ENCODE assay signal across 1 cellular context in the genomic region with DNA sequence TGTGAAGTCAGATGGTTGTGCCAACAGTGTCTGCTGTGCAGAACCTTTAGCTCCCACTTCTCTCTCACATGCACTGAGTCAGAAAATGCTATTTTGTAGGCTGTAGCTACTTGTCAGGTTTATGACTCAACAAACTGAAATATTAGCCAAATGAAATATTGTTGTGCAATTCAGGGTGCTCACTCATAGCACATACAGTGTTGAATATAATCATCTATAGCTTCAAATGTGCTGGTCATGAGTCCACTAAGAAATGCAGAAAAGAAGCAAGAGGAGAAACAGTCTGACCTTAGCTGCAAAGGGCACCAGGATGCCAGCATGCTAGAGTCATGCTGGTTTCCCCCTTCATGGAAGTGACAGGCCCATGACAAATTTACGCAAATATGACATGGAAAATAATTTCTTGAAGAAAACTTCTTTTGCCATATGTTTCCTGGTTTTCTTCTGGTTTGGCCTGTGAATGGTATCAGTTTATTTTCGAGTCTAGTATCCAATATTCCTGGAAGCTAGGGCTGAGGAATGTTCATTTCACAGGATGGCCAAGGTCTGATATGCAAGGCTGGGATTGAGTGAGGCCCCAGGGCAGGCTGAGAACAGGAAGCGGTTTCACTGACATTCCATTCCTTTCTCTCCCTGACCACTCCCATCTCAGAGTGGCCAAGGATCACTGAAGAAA.
A peak's percentile ranks its signal among the peaks of the same experiment; 100 is the strongest.
TF ChIP-seq lines count a peak whose summit lies in the region.

No MANE protein-coding gene starts in this region.

TF ChIP-seq in SK-N-SH, 30 proteins besides CTCF, POLR2A, EP300 and RAD21 (continued from another document):
- no peak; the same call in 1 of the 2 replicates for TF ChIP-seq SIN3A (IDR thresholded peaks at IDR 0.05; ENCODE audit: borderline replicate concordance, low read depth, low read length)
- TF ChIP-seq YY1 (IDR thresholded peaks at IDR 0.05; ENCODE audit: low read depth) = no peak
- TF ChIP-seq NFIC (IDR thresholded peaks at IDR 0.05; ENCODE audit: borderline replicate concordance) = peak; percentile 72
- TF ChIP-seq RCOR1 (IDR thresholded peaks at IDR 0.05; ENCODE audit: low read length) = no peak
- TF ChIP-seq, protein P1, sequence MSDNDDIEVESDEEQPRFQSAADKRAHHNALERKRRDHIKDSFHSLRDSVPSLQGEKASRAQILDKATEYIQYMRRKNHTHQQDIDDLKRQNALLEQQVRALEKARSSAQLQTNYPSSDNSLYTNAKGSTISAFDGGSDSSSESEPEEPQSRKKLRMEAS (IDR thresholded peaks at IDR 0.05; ENCODE audit: low read depth) = peak; percentile 68
- no peak for TF ChIP-seq FOXM1 (IDR thresholded peaks at IDR 0.05; ENCODE audit: low read depth)
- peak; percentile 47; the same call in 1 of the 2 replicates for TF ChIP-seq TAF1 (IDR thresholded peaks at IDR 0.05; ENCODE audit: borderline replicate concordance, low read depth, low read length)
- TF ChIP-seq RXRA (IDR thresholded peaks at IDR 0.05; ENCODE audit: borderline replicate concordance, low read depth) = peak; percentile 77
- no peak for TF ChIP-seq GATA2 (CRISPR knock-in tag; IDR thresholded peaks at IDR 0.05)
- TF ChIP-seq, protein P2, sequence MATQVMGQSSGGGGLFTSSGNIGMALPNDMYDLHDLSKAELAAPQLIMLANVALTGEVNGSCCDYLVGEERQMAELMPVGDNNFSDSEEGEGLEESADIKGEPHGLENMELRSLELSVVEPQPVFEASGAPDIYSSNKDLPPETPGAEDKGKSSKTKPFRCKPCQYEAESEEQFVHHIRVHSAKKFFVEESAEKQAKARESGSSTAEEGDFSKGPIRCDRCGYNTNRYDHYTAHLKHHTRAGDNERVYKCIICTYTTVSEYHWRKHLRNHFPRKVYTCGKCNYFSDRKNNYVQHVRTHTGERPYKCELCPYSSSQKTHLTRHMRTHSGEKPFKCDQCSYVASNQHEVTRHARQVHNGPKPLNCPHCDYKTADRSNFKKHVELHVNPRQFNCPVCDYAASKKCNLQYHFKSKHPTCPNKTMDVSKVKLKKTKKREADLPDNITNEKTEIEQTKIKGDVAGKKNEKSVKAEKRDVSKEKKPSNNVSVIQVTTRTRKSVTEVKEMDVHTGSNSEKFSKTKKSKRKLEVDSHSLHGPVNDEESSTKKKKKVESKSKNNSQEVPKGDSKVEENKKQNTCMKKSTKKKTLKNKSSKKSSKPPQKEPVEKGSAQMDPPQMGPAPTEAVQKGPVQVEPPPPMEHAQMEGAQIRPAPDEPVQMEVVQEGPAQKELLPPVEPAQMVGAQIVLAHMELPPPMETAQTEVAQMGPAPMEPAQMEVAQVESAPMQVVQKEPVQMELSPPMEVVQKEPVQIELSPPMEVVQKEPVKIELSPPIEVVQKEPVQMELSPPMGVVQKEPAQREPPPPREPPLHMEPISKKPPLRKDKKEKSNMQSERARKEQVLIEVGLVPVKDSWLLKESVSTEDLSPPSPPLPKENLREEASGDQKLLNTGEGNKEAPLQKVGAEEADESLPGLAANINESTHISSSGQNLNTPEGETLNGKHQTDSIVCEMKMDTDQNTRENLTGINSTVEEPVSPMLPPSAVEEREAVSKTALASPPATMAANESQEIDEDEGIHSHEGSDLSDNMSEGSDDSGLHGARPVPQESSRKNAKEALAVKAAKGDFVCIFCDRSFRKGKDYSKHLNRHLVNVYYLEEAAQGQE (IDR thresholded peaks at IDR 0.05; ENCODE audit: low read depth, low read length) = no peak
- no peak; the same call in 1 of the 2 replicates for TF ChIP-seq GABPA (IDR thresholded peaks at IDR 0.05; ENCODE audit: low read depth)
- TF ChIP-seq RFX5 (IDR thresholded peaks at IDR 0.05; ENCODE audit: low read length) = no peak
- no peak for TF ChIP-seq EZH2phosphoT487 (IDR thresholded peaks at IDR 0.05; ENCODE audit: borderline replicate concordance, low read depth)
- no peak for TF ChIP-seq MEF2A (IDR thresholded peaks at IDR 0.05; ENCODE audit: borderline replicate concordance, low read depth)
- no peak for TF ChIP-seq ELF1 (IDR thresholded peaks at IDR 0.05)
- TF ChIP-seq, protein P3, sequence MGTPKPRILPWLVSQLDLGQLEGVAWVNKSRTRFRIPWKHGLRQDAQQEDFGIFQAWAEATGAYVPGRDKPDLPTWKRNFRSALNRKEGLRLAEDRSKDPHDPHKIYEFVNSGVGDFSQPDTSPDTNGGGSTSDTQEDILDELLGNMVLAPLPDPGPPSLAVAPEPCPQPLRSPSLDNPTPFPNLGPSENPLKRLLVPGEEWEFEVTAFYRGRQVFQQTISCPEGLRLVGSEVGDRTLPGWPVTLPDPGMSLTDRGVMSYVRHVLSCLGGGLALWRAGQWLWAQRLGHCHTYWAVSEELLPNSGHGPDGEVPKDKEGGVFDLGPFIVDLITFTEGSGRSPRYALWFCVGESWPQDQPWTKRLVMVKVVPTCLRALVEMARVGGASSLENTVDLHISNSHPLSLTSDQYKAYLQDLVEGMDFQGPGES (IDR thresholded peaks at IDR 0.05; ENCODE audit: low read depth, low read length) = no peak
TF ChIP-seq in SK-N-SH: peak in this region for 10.
